Comparison of ENCODE assay signal across 25 cellular contexts in genomic region chr7:19520392-19520791, GRCh38.
DNase-seq lines count a peak whose midpoint lies in the region; ATAC-seq and TF ChIP-seq lines count a peak whose summit lies in the region.
"Had no signal": no experiment of that assay in that cellular context is flagged by ENCODE, and none has a peak within 500 bp of the region (broad histone marks: within the 10 kb centered on the region; RNA-seq: fewer than 3 reads in every experiment).

No MANE protein-coding gene starts in this region.

- H3K4me2 ChIP-seq in skeletal muscle satellite cell (ENCODE audit: low read length) (peak overlapping the region; percentile 3), osteoblast (ENCODE audit: insufficient read depth, low read length) (no peak overlapping the region)

- TF ChIP-seq CTCF in fibroblast of villous mesenchyme (IDR thresholded peaks at IDR 0.05; ENCODE audit: insufficient read depth, low read depth, low read length), result no peak
- TF ChIP-seq CTCF in osteoblast (IDR thresholded peaks at IDR 0.05; ENCODE audit: extremely low read depth, low read depth, low read length), result no peak

- H3K4me1 ChIP-seq in adipocyte (ENCODE audit: control insufficient read depth, insufficient read depth, low read length) (peaks cover 27% of the 10 kb centered on the region), skeletal muscle satellite cell (ENCODE audit: control insufficient read depth, insufficient read depth, low read length) (peaks cover 30% of the 10 kb centered on the region), osteoblast (ENCODE audit: insufficient read depth, low read length) (peaks cover 22% of the 10 kb centered on the region)
- H3K4me1 ChIP-seq: BE2C had no signal

- H3K9me3 ChIP-seq in adipocyte (ENCODE audit: control insufficient read depth, low read length) (no peaks in the 10 kb centered on the region), skeletal muscle satellite cell (replicated peaks; ENCODE audit: low read length) (no peaks in the 10 kb centered on the region), osteoblast (ENCODE audit: low read depth, low read length) (no peaks in the 10 kb centered on the region)
- H3K9me3 ChIP-seq: BE2C had no signal

- no peaks in the 10 kb centered on the region for H4K20me1 ChIP-seq in osteoblast (ENCODE audit: insufficient read depth, low read length)

- no peak overlapping the region for H3K4me3 Mint-ChIP-seq in activated T-helper 17 cell treated with anti-CD3 and anti-CD28 coated beads, Interleukin-2, amount 50 U/mL, for 72 hours
- H3K4me3 Mint-ChIP-seq: CD14-positive monocyte had no signal

- H3K79me2 ChIP-seq in osteoblast (ENCODE audit: insufficient read depth, low read length), result no peaks in the 10 kb centered on the region

- H3K4me3 ChIP-seq in adipocyte (ENCODE audit: low read length) (peak overlapping the region; percentile 4), fibroblast of villous mesenchyme (ENCODE audit: low read depth, low read length) (no peak overlapping the region), skeletal muscle satellite cell (ENCODE audit: low read length) (no peak overlapping the region), osteoblast (ENCODE audit: insufficient read depth, low read length) (no peak overlapping the region)

- no peak overlapping the region for H3K27ac Mint-ChIP-seq in activated T-helper 17 cell treated with anti-CD3 and anti-CD28 coated beads, Interleukin-2, amount 50 U/mL, for 72 hours
- H3K27ac Mint-ChIP-seq: CD14-positive monocyte had no signal

- H3K36me3 Mint-ChIP-seq in activated T-helper 17 cell treated with anti-CD3 and anti-CD28 coated beads, Interleukin-2, amount 50 U/mL, for 72 hours (ENCODE audit: low read depth), result no peaks in the 10 kb centered on the region
- H3K36me3 Mint-ChIP-seq: CD14-positive monocyte had no signal

- no peak overlapping the region for H3K9ac ChIP-seq in adipocyte (ENCODE audit: low read length)
- H3K9ac ChIP-seq in skeletal muscle satellite cell (ENCODE audit: low read depth, low read length), result no peak overlapping the region

- H3K9me3 Mint-ChIP-seq in activated T-helper 17 cell treated with anti-CD3 and anti-CD28 coated beads, Interleukin-2, amount 50 U/mL, for 72 hours, result peaks cover 15% of the 10 kb centered on the region

- H3K36me3 ChIP-seq in adipocyte (ENCODE audit: control insufficient read depth, insufficient read depth, low read length, severe bottlenecking), result no peaks in the 10 kb centered on the region
- no peaks in the 10 kb centered on the region for H3K36me3 ChIP-seq in skeletal muscle satellite cell (ENCODE audit: insufficient read depth, low read length)
- no peaks in the 10 kb centered on the region for H3K36me3 ChIP-seq in osteoblast (ENCODE audit: insufficient read depth, low read length)
- H3K36me3 ChIP-seq: BE2C had no signal

- no peak overlapping the region for H3K27ac ChIP-seq in osteoblast (ENCODE audit: low read depth, low read length)
- H3K27ac ChIP-seq: RWPE1 had no signal

- no peak for ATAC-seq in activated T-helper 17 cell treated with anti-CD3 and anti-CD28 coated beads, Interleukin-2, amount 50 U/mL, for 72 hours (replicated peaks)
- no peak for ATAC-seq in GM21447 (IDR thresholded peaks at IDR 0.05; ENCODE audit: unreplicated experiment)
- ATAC-seq: HCT116 had no signal

- H3K27me3 Mint-ChIP-seq in activated T-helper 17 cell treated with anti-CD3 and anti-CD28 coated beads, Interleukin-2, amount 50 U/mL, for 72 hours, result no peaks in the 10 kb centered on the region

- DNase-seq in M059J (ENCODE audit: low read depth) (peak; percentile 22), adipocyte (ENCODE audit: low read depth) (peak; percentile 6), fibroblast of villous mesenchyme (ENCODE audit: low read depth) (peak; percentile 58), osteoblast (ENCODE audit: insufficient read length, low spot score, missing footprints) (no peak), NCI-H774 (lab: John Stamatoyannopoulos, UW) (no peak)
- DNase-seq: ACHN; BE2C; Calu3; DMS153; DND-41; Kasumi-1; MM.1S; NCI-H1694; NCI-H2081; NCI-H2171; NCI-H345; NCI-H510A treated with DMSO at 0.1 percent for 48 hours; NK-92 treated with Interleukin-12 subunit alpha and Interleukin-12 subunit beta, amount 100 ng/mL, for 24 hours; SHP77 had no signal

- no peaks in the 10 kb centered on the region for H3K4me1 Mint-ChIP-seq in activated T-helper 17 cell treated with anti-CD3 and anti-CD28 coated beads, Interleukin-2, amount 50 U/mL, for 72 hours
- H3K4me1 Mint-ChIP-seq: CD14-positive monocyte had no signal

- H3K27me3 ChIP-seq in adipocyte (replicated peaks; ENCODE audit: control insufficient read depth, insufficient read depth, low read length), result no peaks in the 10 kb centered on the region
- no peaks in the 10 kb centered on the region for H3K27me3 ChIP-seq in skeletal muscle satellite cell (ENCODE audit: control insufficient read depth, insufficient read depth, low read length)
- H3K27me3 ChIP-seq in osteoblast (ENCODE audit: insufficient read depth, low read length), result no peaks in the 10 kb centered on the region
- H3K27me3 ChIP-seq: BE2C had no signal

- no peak overlapping the region for H2AFZ ChIP-seq in osteoblast (ENCODE audit: low read length)

Comparison
In these comparisons a context has a peak if more than half of its experiments do, and no peak if none do; other contexts are left out.
1. DNase-seq: peak in M059J (single experiment), adipocyte (single experiment) and fibroblast of villous mesenchyme (single experiment); none in osteoblast (single experiment) and NCI-H774 (single experiment).